ENCODE assay signal across 1 cellular context in the genomic region with DNA sequence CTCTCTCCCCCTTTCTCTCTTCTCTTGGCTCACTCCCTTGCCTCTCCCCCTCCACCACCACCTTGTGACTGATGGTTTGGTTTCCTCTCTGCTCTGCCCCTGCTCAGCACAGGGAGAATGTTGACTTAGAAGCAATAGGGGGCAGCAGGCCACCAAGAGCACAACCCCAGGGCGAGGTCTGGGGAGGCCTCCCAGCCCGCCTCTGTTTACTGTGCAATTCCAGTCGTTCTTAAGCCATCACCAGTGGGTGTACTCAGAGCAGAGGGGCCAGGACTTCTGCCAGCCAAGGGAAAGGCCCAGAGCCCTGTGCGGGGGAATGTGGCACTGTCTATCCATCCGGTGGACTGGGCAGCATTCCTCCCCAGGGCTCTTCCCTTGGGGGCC.
TF ChIP-seq lines count a peak whose summit lies in the region.

No MANE protein-coding gene starts in this region.

TF ChIP-seq in HepG2, 621 proteins besides CTCF, POLR2A, EP300 and RAD21 (continued from another document and continues in another):
- TF ChIP-seq, protein P1, sequence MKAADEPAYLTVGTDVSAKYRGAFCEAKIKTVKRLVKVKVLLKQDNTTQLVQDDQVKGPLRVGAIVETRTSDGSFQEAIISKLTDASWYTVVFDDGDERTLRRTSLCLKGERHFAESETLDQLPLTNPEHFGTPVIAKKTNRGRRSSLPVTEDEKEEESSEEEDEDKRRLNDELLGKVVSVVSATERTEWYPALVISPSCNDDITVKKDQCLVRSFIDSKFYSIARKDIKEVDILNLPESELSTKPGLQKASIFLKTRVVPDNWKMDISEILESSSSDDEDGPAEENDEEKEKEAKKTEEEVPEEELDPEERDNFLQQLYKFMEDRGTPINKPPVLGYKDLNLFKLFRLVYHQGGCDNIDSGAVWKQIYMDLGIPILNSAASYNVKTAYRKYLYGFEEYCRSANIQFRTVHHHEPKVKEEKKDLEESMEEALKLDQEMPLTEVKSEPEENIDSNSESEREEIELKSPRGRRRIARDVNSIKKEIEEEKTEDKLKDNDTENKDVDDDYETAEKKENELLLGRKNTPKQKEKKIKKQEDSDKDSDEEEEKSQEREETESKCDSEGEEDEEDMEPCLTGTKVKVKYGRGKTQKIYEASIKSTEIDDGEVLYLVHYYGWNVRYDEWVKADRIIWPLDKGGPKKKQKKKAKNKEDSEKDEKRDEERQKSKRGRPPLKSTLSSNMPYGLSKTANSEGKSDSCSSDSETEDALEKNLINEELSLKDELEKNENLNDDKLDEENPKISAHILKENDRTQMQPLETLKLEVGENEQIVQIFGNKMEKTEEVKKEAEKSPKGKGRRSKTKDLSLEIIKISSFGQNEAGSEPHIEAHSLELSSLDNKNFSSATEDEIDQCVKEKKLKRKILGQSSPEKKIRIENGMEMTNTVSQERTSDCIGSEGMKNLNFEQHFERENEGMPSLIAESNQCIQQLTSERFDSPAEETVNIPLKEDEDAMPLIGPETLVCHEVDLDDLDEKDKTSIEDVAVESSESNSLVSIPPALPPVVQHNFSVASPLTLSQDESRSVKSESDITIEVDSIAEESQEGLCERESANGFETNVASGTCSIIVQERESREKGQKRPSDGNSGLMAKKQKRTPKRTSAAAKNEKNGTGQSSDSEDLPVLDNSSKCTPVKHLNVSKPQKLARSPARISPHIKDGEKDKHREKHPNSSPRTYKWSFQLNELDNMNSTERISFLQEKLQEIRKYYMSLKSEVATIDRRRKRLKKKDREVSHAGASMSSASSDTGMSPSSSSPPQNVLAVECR (CRISPR knock-in tag; IDR thresholded peaks at IDR 0.05; ENCODE audit: borderline replicate concordance), result peak; percentile 64; the same call in 1 of the 2 replicates
- TF ChIP-seq CCDC6 (CRISPR knock-in tag; IDR thresholded peaks at IDR 0.05) (0 out of 2 replicates have a peak, but pooled peaks have one; percentile 57), YEATS4 (CRISPR knock-in tag; IDR thresholded peaks at IDR 0.05; ENCODE audit: borderline replicate concordance) (peak; percentile 52; the same call in 1 of the 2 replicates), ZBTB7B (CRISPR knock-in tag; IDR thresholded peaks at IDR 0.05) (peak; percentile 91), ZNF776 (CRISPR knock-in tag; IDR thresholded peaks at IDR 0.05) (no peak), ZNF749 (CRISPR knock-in tag; IDR thresholded peaks at IDR 0.05; ENCODE audit: borderline replicate concordance) (no peak), KDM3A (CRISPR knock-in tag; IDR thresholded peaks at IDR 0.05; ENCODE audit: low read depth) (peak; percentile 84), KMT2B (CRISPR knock-in tag; IDR thresholded peaks at IDR 0.05) (0 out of 2 replicates have a peak, but pooled peaks have one; percentile 31), XRCC5 (optimal IDR thresholded peaks at IDR 0.05; ENCODE audit: low read length) (peak; percentile 82), NR2F1 (CRISPR knock-in tag; IDR thresholded peaks at IDR 0.05) (peak; percentile 75 to 85), ESRRA (CRISPR knock-in tag; IDR thresholded peaks at IDR 0.05; ENCODE audit: low read depth) (peak; percentile 69; the same call in 1 of the 2 replicates), ZNF788 (CRISPR knock-in tag; IDR thresholded peaks at IDR 0.05; ENCODE audit: borderline replicate concordance) (peak; percentile 64; the same call in 1 of the 2 replicates), SP140L (CRISPR knock-in tag; IDR thresholded peaks at IDR 0.05; ENCODE audit: borderline replicate concordance) (no peak), HMG20B (CRISPR knock-in tag; conservative IDR thresholded peaks at IDR 0.05) (peak; percentile 52; the same call in 1 of the 2 replicates), ETV5 (CRISPR knock-in tag; IDR thresholded peaks at IDR 0.05; ENCODE audit: borderline replicate concordance) (peak; percentile 66; the same call in 1 of the 2 replicates), CEBPG (CRISPR knock-in tag; IDR thresholded peaks at IDR 0.05) (peak; percentile 73), MEIS2 (CRISPR knock-in tag; IDR thresholded peaks at IDR 0.05) (peak; percentile 42; the same call in 1 of the 2 replicates), HOMEZ (CRISPR knock-in tag; IDR thresholded peaks at IDR 0.05; ENCODE audit: low read depth) (peak; percentile 59; the same call in 1 of the 2 replicates), ZFP37 (CRISPR knock-in tag; IDR thresholded peaks at IDR 0.05; ENCODE audit: borderline replicate concordance) (no peak), ZNF414 (CRISPR knock-in tag; IDR thresholded peaks at IDR 0.05) (peak; percentile 77; the same call in 1 of the 2 replicates), ARNTL (CRISPR knock-in tag; IDR thresholded peaks at IDR 0.05) (no peak), ISL2 (CRISPR knock-in tag; IDR thresholded peaks at IDR 0.05) (peak; percentile 63; the same call in 1 of the 2 replicates), BORCS8-MEF2B (CRISPR knock-in tag; IDR thresholded peaks at IDR 0.05) (peak; percentile 59; the same call in 1 of the 2 replicates), ZSCAN21 (CRISPR knock-in tag; IDR thresholded peaks at IDR 0.05; ENCODE audit: borderline replicate concordance) (peak; percentile 24; the same call in 1 of the 2 replicates), ZFY (CRISPR knock-in tag; IDR thresholded peaks at IDR 0.05) (peak; percentile 64), ZFP1 (CRISPR knock-in tag; IDR thresholded peaks at IDR 0.05) (peak; percentile 79; the same call in 1 of the 2 replicates), ZBTB4 (CRISPR knock-in tag; IDR thresholded peaks at IDR 0.05; ENCODE audit: borderline replicate concordance) (0 out of 2 replicates have a peak, but pooled peaks have one; percentile 57), MEF2D (CRISPR knock-in tag; IDR thresholded peaks at IDR 0.05) (peak; percentile 41; the same call in 1 of the 2 replicates), ZNF335 (CRISPR knock-in tag; IDR thresholded peaks at IDR 0.05) (0 out of 2 replicates have a peak, but pooled peaks have one; percentile 34), BCL6 (CRISPR knock-in tag; IDR thresholded peaks at IDR 0.05) (peak; percentile 72), HNF1B (CRISPR knock-in tag; IDR thresholded peaks at IDR 0.05) (peak; percentile 61; the same call in 1 of the 2 replicates)
- TF ChIP-seq, protein P2, sequence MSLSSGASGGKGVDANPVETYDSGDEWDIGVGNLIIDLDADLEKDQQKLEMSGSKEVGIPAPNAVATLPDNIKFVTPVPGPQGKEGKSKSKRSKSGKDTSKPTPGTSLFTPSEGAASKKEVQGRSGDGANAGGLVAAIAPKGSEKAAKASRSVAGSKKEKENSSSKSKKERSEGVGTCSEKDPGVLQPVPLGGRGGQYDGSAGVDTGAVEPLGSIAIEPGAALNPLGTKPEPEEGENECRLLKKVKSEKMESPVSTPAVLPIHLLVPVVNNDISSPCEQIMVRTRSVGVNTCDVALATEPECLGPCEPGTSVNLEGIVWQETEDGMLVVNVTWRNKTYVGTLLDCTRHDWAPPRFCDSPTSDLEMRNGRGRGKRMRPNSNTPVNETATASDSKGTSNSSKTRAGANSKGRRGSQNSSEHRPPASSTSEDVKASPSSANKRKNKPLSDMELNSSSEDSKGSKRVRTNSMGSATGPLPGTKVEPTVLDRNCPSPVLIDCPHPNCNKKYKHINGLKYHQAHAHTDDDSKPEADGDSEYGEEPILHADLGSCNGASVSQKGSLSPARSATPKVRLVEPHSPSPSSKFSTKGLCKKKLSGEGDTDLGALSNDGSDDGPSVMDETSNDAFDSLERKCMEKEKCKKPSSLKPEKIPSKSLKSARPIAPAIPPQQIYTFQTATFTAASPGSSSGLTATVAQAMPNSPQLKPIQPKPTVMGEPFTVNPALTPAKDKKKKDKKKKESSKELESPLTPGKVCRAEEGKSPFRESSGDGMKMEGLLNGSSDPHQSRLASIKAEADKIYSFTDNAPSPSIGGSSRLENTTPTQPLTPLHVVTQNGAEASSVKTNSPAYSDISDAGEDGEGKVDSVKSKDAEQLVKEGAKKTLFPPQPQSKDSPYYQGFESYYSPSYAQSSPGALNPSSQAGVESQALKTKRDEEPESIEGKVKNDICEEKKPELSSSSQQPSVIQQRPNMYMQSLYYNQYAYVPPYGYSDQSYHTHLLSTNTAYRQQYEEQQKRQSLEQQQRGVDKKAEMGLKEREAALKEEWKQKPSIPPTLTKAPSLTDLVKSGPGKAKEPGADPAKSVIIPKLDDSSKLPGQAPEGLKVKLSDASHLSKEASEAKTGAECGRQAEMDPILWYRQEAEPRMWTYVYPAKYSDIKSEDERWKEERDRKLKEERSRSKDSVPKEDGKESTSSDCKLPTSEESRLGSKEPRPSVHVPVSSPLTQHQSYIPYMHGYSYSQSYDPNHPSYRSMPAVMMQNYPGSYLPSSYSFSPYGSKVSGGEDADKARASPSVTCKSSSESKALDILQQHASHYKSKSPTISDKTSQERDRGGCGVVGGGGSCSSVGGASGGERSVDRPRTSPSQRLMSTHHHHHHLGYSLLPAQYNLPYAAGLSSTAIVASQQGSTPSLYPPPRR (CRISPR knock-in tag; IDR thresholded peaks at IDR 0.05; ENCODE audit: borderline replicate concordance), result peak; percentile 87; the same call in 1 of the 2 replicates
- TF ChIP-seq, protein P3, sequence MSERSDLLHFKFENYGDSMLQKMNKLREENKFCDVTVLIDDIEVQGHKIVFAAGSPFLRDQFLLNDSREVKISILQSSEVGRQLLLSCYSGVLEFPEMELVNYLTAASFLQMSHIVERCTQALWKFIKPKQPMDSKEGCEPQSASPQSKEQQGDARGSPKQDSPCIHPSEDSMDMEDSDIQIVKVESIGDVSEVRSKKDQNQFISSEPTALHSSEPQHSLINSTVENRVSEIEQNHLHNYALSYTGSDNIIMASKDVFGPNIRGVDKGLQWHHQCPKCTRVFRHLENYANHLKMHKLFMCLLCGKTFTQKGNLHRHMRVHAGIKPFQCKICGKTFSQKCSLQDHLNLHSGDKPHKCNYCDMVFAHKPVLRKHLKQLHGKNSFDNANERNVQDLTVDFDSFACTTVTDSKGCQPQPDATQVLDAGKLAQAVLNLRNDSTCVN (CRISPR knock-in tag; IDR thresholded peaks at IDR 0.05; ENCODE audit: borderline replicate concordance), result peak; percentile 76
- TF ChIP-seq, protein P4, sequence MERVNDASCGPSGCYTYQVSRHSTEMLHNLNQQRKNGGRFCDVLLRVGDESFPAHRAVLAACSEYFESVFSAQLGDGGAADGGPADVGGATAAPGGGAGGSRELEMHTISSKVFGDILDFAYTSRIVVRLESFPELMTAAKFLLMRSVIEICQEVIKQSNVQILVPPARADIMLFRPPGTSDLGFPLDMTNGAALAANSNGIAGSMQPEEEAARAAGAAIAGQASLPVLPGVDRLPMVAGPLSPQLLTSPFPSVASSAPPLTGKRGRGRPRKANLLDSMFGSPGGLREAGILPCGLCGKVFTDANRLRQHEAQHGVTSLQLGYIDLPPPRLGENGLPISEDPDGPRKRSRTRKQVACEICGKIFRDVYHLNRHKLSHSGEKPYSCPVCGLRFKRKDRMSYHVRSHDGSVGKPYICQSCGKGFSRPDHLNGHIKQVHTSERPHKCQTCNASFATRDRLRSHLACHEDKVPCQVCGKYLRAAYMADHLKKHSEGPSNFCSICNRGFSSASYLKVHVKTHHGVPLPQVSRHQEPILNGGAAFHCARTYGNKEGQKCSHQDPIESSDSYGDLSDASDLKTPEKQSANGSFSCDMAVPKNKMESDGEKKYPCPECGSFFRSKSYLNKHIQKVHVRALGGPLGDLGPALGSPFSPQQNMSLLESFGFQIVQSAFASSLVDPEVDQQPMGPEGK (CRISPR knock-in tag; IDR thresholded peaks at IDR 0.05), result peak; percentile 93
